Comparison of ENCODE assay signal across 1 cellular context in the genomic region with DNA sequence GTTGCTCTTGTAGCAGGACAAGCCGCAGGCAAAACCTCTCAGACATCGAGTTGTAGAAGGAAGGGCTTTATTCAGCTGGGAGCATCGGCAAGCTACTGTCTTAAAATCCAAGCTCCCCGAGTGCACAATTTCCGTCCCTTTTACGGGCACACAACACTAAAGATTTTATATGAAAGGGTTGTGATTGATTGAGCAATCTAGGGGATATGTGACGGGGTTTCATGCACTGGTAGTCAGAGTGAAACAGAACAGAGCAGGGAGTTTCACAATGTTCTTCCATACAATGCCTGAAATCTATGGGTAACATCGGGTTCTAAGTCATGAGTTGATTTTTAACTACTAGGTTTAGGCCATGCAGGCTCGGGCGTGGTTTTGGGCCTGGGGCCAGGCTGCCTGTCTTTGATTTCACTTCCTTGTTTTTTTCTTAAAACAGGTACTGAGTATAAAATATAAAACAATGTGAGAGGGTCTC.
TF ChIP-seq lines count a peak whose summit lies in the region.
"Not testable (repeated sequence)": the region's sequence is repeated elsewhere in the genome, so short reads cannot be mapped to it uniquely, and the experiment has no call there.

No MANE protein-coding gene starts in this region.

TF ChIP-seq in HepG2, 621 proteins besides CTCF, POLR2A, EP300 and RAD21:
- TF ChIP-seq, protein P1, sequence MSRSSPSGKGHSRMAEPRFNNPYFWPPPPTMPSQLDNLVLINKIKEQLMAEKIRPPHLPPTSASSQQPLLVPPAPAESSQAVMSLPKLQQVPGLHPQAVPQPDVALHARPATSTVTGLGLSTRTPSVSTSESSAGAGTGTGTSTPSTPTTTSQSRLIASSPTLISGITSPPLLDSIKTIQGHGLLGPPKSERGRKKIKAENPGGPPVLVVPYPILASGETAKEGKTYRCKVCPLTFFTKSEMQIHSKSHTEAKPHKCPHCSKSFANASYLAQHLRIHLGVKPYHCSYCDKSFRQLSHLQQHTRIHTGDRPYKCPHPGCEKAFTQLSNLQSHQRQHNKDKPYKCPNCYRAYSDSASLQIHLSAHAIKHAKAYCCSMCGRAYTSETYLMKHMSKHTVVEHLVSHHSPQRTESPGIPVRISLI (CRISPR knock-in tag; IDR thresholded peaks at IDR 0.05; ENCODE audit: borderline replicate concordance): 0 out of 2 replicates have a peak, but pooled peaks have one; percentile 7
- TF ChIP-seq TARDBP (CRISPR knock-in tag; IDR thresholded peaks at IDR 0.05) (0 out of 2 replicates have a peak, but pooled peaks have one; percentile 62), KAT8 (CRISPR knock-in tag; IDR thresholded peaks at IDR 0.05) (0 out of 2 replicates have a peak, but pooled peaks have one; percentile 8), CEBPB (IDR thresholded peaks at IDR 0.05; ENCODE audit: borderline replicate concordance, low read depth, low read length) (peak; percentile 82), SOX6 (CRISPR knock-in tag; IDR thresholded peaks at IDR 0.05) (peak; percentile 52; the same call in 1 of the 2 replicates), ZNF670 (CRISPR knock-in tag; IDR thresholded peaks at IDR 0.05; ENCODE audit: borderline replicate concordance) (0 out of 2 replicates have a peak, but pooled peaks have one; percentile 37), ISL2 (CRISPR knock-in tag; IDR thresholded peaks at IDR 0.05) (0 out of 2 replicates have a peak, but pooled peaks have one; percentile 18), GFI1 (CRISPR knock-in tag; IDR thresholded peaks at IDR 0.05; ENCODE audit: borderline replicate concordance) (0 out of 2 replicates have a peak, but pooled peaks have one; percentile 19), ZMYM4 (CRISPR knock-in tag; IDR thresholded peaks at IDR 0.05) (0 out of 2 replicates have a peak, but pooled peaks have one; percentile 31), KMT2A (CRISPR knock-in tag; IDR thresholded peaks at IDR 0.05) (0 out of 2 replicates have a peak, but pooled peaks have one; percentile 21), HDAC1 (CRISPR knock-in tag; IDR thresholded peaks at IDR 0.05) (peak; percentile 43; the same call in 1 of the 2 replicates), ELF1 (CRISPR knock-in tag; IDR thresholded peaks at IDR 0.05) (peak; percentile 37; the same call in 1 of the 2 replicates), ASH2L (IDR thresholded peaks at IDR 0.05; ENCODE audit: insufficient read length, low read depth, low read length) (peak; percentile 79), ELF3 (CRISPR knock-in tag; IDR thresholded peaks at IDR 0.05) (peak; percentile 73), SOX13 (CRISPR knock-in tag; conservative IDR thresholded peaks at IDR 0.05 in 1 of 2, IDR thresholded peaks at IDR 0.05 in 1 of 2) (0 out of 4 replicates have a peak, but pooled peaks of 1 of the 2 experiments have one; percentile 27), SOX5 (CRISPR knock-in tag; IDR thresholded peaks at IDR 0.05; ENCODE audit: borderline replicate concordance) (0 out of 2 replicates have a peak, but pooled peaks have one; percentile 9), SAP130 (CRISPR knock-in tag; IDR thresholded peaks at IDR 0.05; ENCODE audit: low read depth) (peak; percentile 39; the same call in 1 of the 2 replicates), CEBPG (CRISPR knock-in tag; IDR thresholded peaks at IDR 0.05) (peak; percentile 85), ZFX (CRISPR knock-in tag; IDR thresholded peaks at IDR 0.05; ENCODE audit: low read depth) (peak; percentile 67), NR2F1 (CRISPR knock-in tag; IDR thresholded peaks at IDR 0.05) (0 out of 4 replicates have a peak, but pooled peaks of 1 of the 2 experiments have one; percentile 1), TCF7 (IDR thresholded peaks at IDR 0.05; ENCODE audit: low read depth) (0 out of 2 replicates have a peak, but pooled peaks have one; percentile 12), ZNF256 (CRISPR knock-in tag; conservative IDR thresholded peaks at IDR 0.05) (peak; percentile 99), SALL1 (CRISPR knock-in tag; IDR thresholded peaks at IDR 0.05) (0 out of 2 replicates have a peak, but pooled peaks have one; percentile 13)
- TF ChIP-seq, protein P2, sequence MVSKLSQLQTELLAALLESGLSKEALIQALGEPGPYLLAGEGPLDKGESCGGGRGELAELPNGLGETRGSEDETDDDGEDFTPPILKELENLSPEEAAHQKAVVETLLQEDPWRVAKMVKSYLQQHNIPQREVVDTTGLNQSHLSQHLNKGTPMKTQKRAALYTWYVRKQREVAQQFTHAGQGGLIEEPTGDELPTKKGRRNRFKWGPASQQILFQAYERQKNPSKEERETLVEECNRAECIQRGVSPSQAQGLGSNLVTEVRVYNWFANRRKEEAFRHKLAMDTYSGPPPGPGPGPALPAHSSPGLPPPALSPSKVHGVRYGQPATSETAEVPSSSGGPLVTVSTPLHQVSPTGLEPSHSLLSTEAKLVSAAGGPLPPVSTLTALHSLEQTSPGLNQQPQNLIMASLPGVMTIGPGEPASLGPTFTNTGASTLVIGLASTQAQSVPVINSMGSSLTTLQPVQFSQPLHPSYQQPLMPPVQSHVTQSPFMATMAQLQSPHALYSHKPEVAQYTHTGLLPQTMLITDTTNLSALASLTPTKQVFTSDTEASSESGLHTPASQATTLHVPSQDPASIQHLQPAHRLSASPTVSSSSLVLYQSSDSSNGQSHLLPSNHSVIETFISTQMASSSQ (IDR thresholded peaks at IDR 0.05; ENCODE audit: low read depth): peak; percentile 53
- TF ChIP-seq, protein P2 (CRISPR knock-in tag; IDR thresholded peaks at IDR 0.05; ENCODE audit: borderline replicate concordance): peak; percentile 39; the same call in 1 of the 2 replicates
- TF ChIP-seq SOX6, SOX13 (IDR thresholded peaks at IDR 0.05): not testable (repeated sequence)
- TF ChIP-seq, protein P3, sequence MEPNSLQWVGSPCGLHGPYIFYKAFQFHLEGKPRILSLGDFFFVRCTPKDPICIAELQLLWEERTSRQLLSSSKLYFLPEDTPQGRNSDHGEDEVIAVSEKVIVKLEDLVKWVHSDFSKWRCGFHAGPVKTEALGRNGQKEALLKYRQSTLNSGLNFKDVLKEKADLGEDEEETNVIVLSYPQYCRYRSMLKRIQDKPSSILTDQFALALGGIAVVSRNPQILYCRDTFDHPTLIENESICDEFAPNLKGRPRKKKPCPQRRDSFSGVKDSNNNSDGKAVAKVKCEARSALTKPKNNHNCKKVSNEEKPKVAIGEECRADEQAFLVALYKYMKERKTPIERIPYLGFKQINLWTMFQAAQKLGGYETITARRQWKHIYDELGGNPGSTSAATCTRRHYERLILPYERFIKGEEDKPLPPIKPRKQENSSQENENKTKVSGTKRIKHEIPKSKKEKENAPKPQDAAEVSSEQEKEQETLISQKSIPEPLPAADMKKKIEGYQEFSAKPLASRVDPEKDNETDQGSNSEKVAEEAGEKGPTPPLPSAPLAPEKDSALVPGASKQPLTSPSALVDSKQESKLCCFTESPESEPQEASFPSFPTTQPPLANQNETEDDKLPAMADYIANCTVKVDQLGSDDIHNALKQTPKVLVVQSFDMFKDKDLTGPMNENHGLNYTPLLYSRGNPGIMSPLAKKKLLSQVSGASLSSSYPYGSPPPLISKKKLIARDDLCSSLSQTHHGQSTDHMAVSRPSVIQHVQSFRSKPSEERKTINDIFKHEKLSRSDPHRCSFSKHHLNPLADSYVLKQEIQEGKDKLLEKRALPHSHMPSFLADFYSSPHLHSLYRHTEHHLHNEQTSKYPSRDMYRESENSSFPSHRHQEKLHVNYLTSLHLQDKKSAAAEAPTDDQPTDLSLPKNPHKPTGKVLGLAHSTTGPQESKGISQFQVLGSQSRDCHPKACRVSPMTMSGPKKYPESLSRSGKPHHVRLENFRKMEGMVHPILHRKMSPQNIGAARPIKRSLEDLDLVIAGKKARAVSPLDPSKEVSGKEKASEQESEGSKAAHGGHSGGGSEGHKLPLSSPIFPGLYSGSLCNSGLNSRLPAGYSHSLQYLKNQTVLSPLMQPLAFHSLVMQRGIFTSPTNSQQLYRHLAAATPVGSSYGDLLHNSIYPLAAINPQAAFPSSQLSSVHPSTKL (CRISPR knock-in tag; IDR thresholded peaks at IDR 0.05): peak; percentile 44
- TF ChIP-seq, protein P4, sequence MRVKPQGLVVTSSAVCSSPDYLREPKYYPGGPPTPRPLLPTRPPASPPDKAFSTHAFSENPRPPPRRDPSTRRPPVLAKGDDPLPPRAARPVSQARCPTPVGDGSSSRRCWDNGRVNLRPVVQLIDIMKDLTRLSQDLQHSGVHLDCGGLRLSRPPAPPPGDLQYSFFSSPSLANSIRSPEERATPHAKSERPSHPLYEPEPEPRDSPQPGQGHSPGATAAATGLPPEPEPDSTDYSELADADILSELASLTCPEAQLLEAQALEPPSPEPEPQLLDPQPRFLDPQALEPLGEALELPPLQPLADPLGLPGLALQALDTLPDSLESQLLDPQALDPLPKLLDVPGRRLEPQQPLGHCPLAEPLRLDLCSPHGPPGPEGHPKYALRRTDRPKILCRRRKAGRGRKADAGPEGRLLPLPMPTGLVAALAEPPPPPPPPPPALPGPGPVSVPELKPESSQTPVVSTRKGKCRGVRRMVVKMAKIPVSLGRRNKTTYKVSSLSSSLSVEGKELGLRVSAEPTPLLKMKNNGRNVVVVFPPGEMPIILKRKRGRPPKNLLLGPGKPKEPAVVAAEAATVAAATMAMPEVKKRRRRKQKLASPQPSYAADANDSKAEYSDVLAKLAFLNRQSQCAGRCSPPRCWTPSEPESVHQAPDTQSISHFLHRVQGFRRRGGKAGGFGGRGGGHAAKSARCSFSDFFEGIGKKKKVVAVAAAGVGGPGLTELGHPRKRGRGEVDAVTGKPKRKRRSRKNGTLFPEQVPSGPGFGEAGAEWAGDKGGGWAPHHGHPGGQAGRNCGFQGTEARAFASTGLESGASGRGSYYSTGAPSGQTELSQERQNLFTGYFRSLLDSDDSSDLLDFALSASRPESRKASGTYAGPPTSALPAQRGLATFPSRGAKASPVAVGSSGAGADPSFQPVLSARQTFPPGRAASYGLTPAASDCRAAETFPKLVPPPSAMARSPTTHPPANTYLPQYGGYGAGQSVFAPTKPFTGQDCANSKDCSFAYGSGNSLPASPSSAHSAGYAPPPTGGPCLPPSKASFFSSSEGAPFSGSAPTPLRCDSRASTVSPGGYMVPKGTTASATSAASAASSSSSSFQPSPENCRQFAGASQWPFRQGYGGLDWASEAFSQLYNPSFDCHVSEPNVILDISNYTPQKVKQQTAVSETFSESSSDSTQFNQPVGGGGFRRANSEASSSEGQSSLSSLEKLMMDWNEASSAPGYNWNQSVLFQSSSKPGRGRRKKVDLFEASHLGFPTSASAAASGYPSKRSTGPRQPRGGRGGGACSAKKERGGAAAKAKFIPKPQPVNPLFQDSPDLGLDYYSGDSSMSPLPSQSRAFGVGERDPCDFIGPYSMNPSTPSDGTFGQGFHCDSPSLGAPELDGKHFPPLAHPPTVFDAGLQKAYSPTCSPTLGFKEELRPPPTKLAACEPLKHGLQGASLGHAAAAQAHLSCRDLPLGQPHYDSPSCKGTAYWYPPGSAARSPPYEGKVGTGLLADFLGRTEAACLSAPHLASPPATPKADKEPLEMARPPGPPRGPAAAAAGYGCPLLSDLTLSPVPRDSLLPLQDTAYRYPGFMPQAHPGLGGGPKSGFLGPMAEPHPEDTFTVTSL (CRISPR knock-in tag; IDR thresholded peaks at IDR 0.05; ENCODE audit: borderline replicate concordance): 0 out of 2 replicates have a peak, but pooled peaks have one; percentile 20
